In genomic region chr7:101567231-101567630, GRCh38 we compare ENCODE assay signal across 17 cellular contexts.
A peak's percentile ranks its signal among the peaks of the same experiment; 100 is the strongest.
DNase-seq lines count a peak whose midpoint lies in the region; ATAC-seq and TF ChIP-seq lines count a peak whose summit lies in the region.
"Had no signal": no experiment of that assay in that cellular context is flagged by ENCODE, and none has a peak within 500 bp of the region (broad histone marks: within the 10 kb centered on the region; RNA-seq: fewer than 3 reads in every experiment).

No MANE protein-coding gene starts in this region.

- DNase-seq in activated CD8-positive, alpha-beta memory T cell treated with anti-CD3 and anti-CD28 coated beads, Interleukin-2, amount 50 U/mL, for 48 hours = peak; percentile 28
- DNase-seq in activated CD8-positive, alpha-beta memory T cell treated with anti-CD3 and anti-CD28 coated beads, Interleukin-2, amount 50 U/mL, for 4 hours = no peak
- peak; percentile 22 for DNase-seq in NCI-H2171 (lab: John Stamatoyannopoulos, UW)
- peak in 41 of 61 donors; percentile 5 to 87 (median 35) for DNase-seq in caudate nucleus (lab: John Stamatoyannopoulos, UW)
- DNase-seq in activated CD8-positive, alpha-beta T cell treated with anti-CD3 and anti-CD28 coated beads for 36 hours = no peak
- no peak for DNase-seq in MG63
- DNase-seq in SIG-M5 treated with dmso at 0.1 percent for 504 hours (lab: John Stamatoyannopoulos, UW; ENCODE audit: unreplicated experiment) = no peak
- DNase-seq in GM10248 (ENCODE audit: extremely low spot score) = no peak
- DNase-seq: activated CD4-positive, alpha-beta T cell treated with anti-CD3 and anti-CD28 coated beads, Interleukin-2, amount 50 U/mL, for 4 hours; activated T-cell treated with anti-CD3 and anti-CD28 coated beads, Interleukin-2, amount 50 U/mL, for 72 hours; GF-D8; pancreas; stimulated activated CD4-positive, alpha-beta T cell treated with anti-CD3 and anti-CD28 coated beads, Interleukin-2, amount 100 ng/mL, for 24 hours; SW 1271 had no signal

- CTCF ChIA-PET in activated CD8-positive, alpha-beta T cell treated with anti-CD3 and anti-CD28 coated beads for 36 hours (lab: Charles Lee) = no interaction called here
- CTCF ChIA-PET in GM10248 (lab: Yijun Ruan, JAX) = interaction anchor here (1.8 kb wide), 1 partner anchor 29 kb away, joined by 4 read pairs; no protein-coding TSS in a partner anchor

- intact Hi-C loops in activated CD8-positive, alpha-beta T cell treated with anti-CD3 and anti-CD28 coated beads for 36 hours (cut with micrococcal nuclease) = no loop called here

- H3K4me1 Mint-ChIP-seq in activated CD8-positive, alpha-beta T cell treated with anti-CD3 and anti-CD28 coated beads for 36 hours (ENCODE audit: low read depth) = no peaks in the 10 kb centered on the region
- H3K4me1 Mint-ChIP-seq: IgD-negative memory B cell had no signal

- no peak overlapping the region for H3K4me3 Mint-ChIP-seq in activated CD8-positive, alpha-beta T cell treated with anti-CD3 and anti-CD28 coated beads for 36 hours
- H3K4me3 Mint-ChIP-seq: activated naive CD8-positive, alpha-beta T cell; activated T-cell treated with anti-CD3 and anti-CD28 coated beads, Interleukin-2, amount 50 U/mL, for 72 hours; IgD-negative memory B cell had no signal

- ATAC-seq in activated CD8-positive, alpha-beta T cell treated with anti-CD3 and anti-CD28 coated beads for 36 hours = no peak
- ATAC-seq: activated T-cell treated with anti-CD3 and anti-CD28 coated beads, Interleukin-2, amount 50 U/mL, for 72 hours; pancreas had no signal

- TF ChIP-seq CTCF in activated CD8-positive, alpha-beta T cell treated with anti-CD3 and anti-CD28 coated beads for 36 hours (IDR thresholded peaks at IDR 0.05) = no peak
- TF ChIP-seq CTCF in GM10248 (IDR thresholded peaks at IDR 0.05; ENCODE audit: control extremely low read depth, extremely low read depth, low read depth, missing control alignments) = no peak

- H3K36me3 ChIP-seq in MG63 = no peaks in the 10 kb centered on the region
- H3K36me3 ChIP-seq: pancreas, vagina had no signal

- H3K9me3 ChIP-seq in MG63 = no peaks in the 10 kb centered on the region
- H3K9me3 ChIP-seq: vagina had no signal

- peaks cover 1% of the 10 kb centered on the region for H3K27me3 Mint-ChIP-seq in activated CD8-positive, alpha-beta T cell treated with anti-CD3 and anti-CD28 coated beads for 36 hours

- peaks cover 5% of the 10 kb centered on the region for H3K9me3 Mint-ChIP-seq in activated CD8-positive, alpha-beta T cell treated with anti-CD3 and anti-CD28 coated beads for 36 hours

- H3K27me3 ChIP-seq in MG63 = no peaks in the 10 kb centered on the region
- H3K27me3 ChIP-seq: pancreas, vagina had no signal

- POLR2A ChIA-PET in activated CD8-positive, alpha-beta T cell treated with anti-CD3 and anti-CD28 coated beads for 36 hours (lab: Charles Lee) = no interaction called here
- POLR2A ChIA-PET in GM10248 (lab: Yijun Ruan, JAX) = no interaction called here

- H3K36me3 Mint-ChIP-seq in activated CD8-positive, alpha-beta T cell treated with anti-CD3 and anti-CD28 coated beads for 36 hours (ENCODE audit: low read depth) = no peaks in the 10 kb centered on the region

- H3K4me3 ChIP-seq in MG63 = no peak overlapping the region
- H3K4me3 ChIP-seq: pancreas, vagina had no signal

- H3K27ac ChIP-seq in caudate nucleus (ENCODE audit: low read depth, low read length) = no peak overlapping the region
- H3K27ac ChIP-seq: pancreas, vagina had no signal

- H3K27ac Mint-ChIP-seq in activated CD8-positive, alpha-beta T cell treated with anti-CD3 and anti-CD28 coated beads for 36 hours = no peak overlapping the region
- H3K27ac Mint-ChIP-seq: activated naive CD8-positive, alpha-beta T cell; activated T-cell treated with anti-CD3 and anti-CD28 coated beads, Interleukin-2, amount 50 U/mL, for 72 hours; IgD-negative memory B cell had no signal

Comparison
In these comparisons a context has a peak if more than half of its experiments do, and no peak if none do; other contexts are left out.
1. DNase-seq: peak in activated CD8-positive, alpha-beta memory T cell treated with anti-CD3 and anti-CD28 coated beads, Interleukin-2, amount 50 U/mL, for 48 hours (single experiment), NCI-H2171 (single experiment) and caudate nucleus (41 of 61); none in activated CD8-positive, alpha-beta memory T cell treated with anti-CD3 and anti-CD28 coated beads, Interleukin-2, amount 50 U/mL, for 4 hours (single experiment), activated CD8-positive, alpha-beta T cell treated with anti-CD3 and anti-CD28 coated beads for 36 hours (single experiment), MG63 (single experiment), SIG-M5 treated with dmso at 0.1 percent for 504 hours (single experiment) and GM10248 (single experiment).